In genomic region chr7:27031289-27032172, GRCh38 we compare ENCODE assay signal across 8 cellular contexts.
DNase-seq lines count a peak whose midpoint lies in the region; ATAC-seq and TF ChIP-seq lines count a peak whose summit lies in the region.

No MANE protein-coding gene starts in this region.

- no peaks in the 10 kb centered on the region for H3K27me3 Mint-ChIP-seq in activated T-cell treated with anti-CD3 and anti-CD28 coated beads, Interleukin-2, amount 50 U/mL, for 72 hours (ENCODE audit: low read depth)
- no peaks in the 10 kb centered on the region for H3K27me3 Mint-ChIP-seq in activated B cell treated with CpG ODN at 0.5 μM for 24 hours

- H3K4me3 ChIP-seq in lower lobe of right lung = no peak overlapping the region

- TF ChIP-seq CTCF in activated B cell treated with CpG ODN at 0.5 μM for 24 hours (IDR thresholded peaks at IDR 0.05) (no peak), lower lobe of right lung (IDR thresholded peaks at IDR 0.05) (no peak)

- H3K4me1 ChIP-seq in lower lobe of right lung = peaks cover 12% of the 10 kb centered on the region

- intact Hi-C loops in activated B cell treated with CpG ODN at 0.5 μM for 24 hours (cut with micrococcal nuclease) (loop anchor here (2.0 to 5.0 kb wide), 2 partner anchors 65 to 169 kb away; partner anchors contain the start of gene SKAP2), lower lobe of right lung (cut with DNase I) (no loop called here)

- ATAC-seq in activated T-cell treated with anti-CD3 and anti-CD28 coated beads, Interleukin-2, amount 50 U/mL, for 72 hours (replicated peaks in 1 of 2) = peak; percentile 60 to 69
- ATAC-seq in HG03280 (IDR thresholded peaks at IDR 0.05; ENCODE audit: unreplicated experiment) = peak; percentile 65
- peak; percentile 50 for ATAC-seq in activated B cell treated with CpG ODN at 0.5 μM for 24 hours (ENCODE audit: low read depth)
- peak; percentile 48 to 60 for ATAC-seq in lower lobe of right lung
- ATAC-seq in esophagus mucosa = no peak

- DNase-seq in activated T-cell treated with anti-CD3 and anti-CD28 coated beads, Interleukin-2, amount 50 U/mL, for 72 hours = no peak
- DNase-seq in activated T-cell treated with anti-CD3 and anti-CD28 coated beads for 4 hours = no peak
- DNase-seq in activated B cell treated with CpG ODN at 0.5 μM for 24 hours = no peak
- DNase-seq in lower lobe of right lung = no peak
- DNase-seq in activated gamma-delta T cell treated with Interleukin-2 at 50 U/mL for 16 hours = no peak
- no peak for DNase-seq in HuH-7.5 (ENCODE audit: low spot score)

- CTCF ChIA-PET in activated B cell treated with CpG ODN at 0.5 μM for 24 hours (lab: Charles Lee) = no interaction called here

- peaks cover 12% of the 10 kb centered on the region for H3K4me1 Mint-ChIP-seq in activated T-cell treated with anti-CD3 and anti-CD28 coated beads, Interleukin-2, amount 50 U/mL, for 72 hours (ENCODE audit: low read depth)
- H3K4me1 Mint-ChIP-seq in activated B cell treated with CpG ODN at 0.5 μM for 24 hours = peaks cover 17% of the 10 kb centered on the region

- peak overlapping the region; percentile 47 for H3K27ac ChIP-seq in lower lobe of right lung

- H3K4me3 Mint-ChIP-seq in activated T-cell treated with anti-CD3 and anti-CD28 coated beads, Interleukin-2, amount 50 U/mL, for 72 hours = peak overlapping the region; percentile 43 to 68
- no peak overlapping the region for H3K4me3 Mint-ChIP-seq in activated B cell treated with CpG ODN at 0.5 μM for 24 hours

- H3K27me3 ChIP-seq in lower lobe of right lung (ENCODE audit: low read depth) = no peaks in the 10 kb centered on the region

- H3K27ac Mint-ChIP-seq in activated T-cell treated with anti-CD3 and anti-CD28 coated beads, Interleukin-2, amount 50 U/mL, for 72 hours = peak overlapping the region; percentile 89
- peak overlapping the region; percentile 47 for H3K27ac Mint-ChIP-seq in activated B cell treated with CpG ODN at 0.5 μM for 24 hours

- H3K36me3 ChIP-seq in lower lobe of right lung = no peaks in the 10 kb centered on the region

- H3K9me3 Mint-ChIP-seq in activated T-cell treated with anti-CD3 and anti-CD28 coated beads, Interleukin-2, amount 50 U/mL, for 72 hours = no peaks in the 10 kb centered on the region
- H3K9me3 Mint-ChIP-seq in activated B cell treated with CpG ODN at 0.5 μM for 24 hours = no peaks in the 10 kb centered on the region

- H3K9me3 ChIP-seq in lower lobe of right lung = no peaks in the 10 kb centered on the region

- peaks cover 0 to 3% of the 10 kb centered on the region in 2 donors for H3K36me3 Mint-ChIP-seq in activated T-cell treated with anti-CD3 and anti-CD28 coated beads, Interleukin-2, amount 50 U/mL, for 72 hours (ENCODE audit: insufficient read depth in 2 of 2)
- no peaks in the 10 kb centered on the region for H3K36me3 Mint-ChIP-seq in activated B cell treated with CpG ODN at 0.5 μM for 24 hours (ENCODE audit: low read depth)

- POLR2A ChIA-PET in activated B cell treated with CpG ODN at 0.5 μM for 24 hours (lab: Charles Lee) = no interaction called here
